In the genomic region with DNA sequence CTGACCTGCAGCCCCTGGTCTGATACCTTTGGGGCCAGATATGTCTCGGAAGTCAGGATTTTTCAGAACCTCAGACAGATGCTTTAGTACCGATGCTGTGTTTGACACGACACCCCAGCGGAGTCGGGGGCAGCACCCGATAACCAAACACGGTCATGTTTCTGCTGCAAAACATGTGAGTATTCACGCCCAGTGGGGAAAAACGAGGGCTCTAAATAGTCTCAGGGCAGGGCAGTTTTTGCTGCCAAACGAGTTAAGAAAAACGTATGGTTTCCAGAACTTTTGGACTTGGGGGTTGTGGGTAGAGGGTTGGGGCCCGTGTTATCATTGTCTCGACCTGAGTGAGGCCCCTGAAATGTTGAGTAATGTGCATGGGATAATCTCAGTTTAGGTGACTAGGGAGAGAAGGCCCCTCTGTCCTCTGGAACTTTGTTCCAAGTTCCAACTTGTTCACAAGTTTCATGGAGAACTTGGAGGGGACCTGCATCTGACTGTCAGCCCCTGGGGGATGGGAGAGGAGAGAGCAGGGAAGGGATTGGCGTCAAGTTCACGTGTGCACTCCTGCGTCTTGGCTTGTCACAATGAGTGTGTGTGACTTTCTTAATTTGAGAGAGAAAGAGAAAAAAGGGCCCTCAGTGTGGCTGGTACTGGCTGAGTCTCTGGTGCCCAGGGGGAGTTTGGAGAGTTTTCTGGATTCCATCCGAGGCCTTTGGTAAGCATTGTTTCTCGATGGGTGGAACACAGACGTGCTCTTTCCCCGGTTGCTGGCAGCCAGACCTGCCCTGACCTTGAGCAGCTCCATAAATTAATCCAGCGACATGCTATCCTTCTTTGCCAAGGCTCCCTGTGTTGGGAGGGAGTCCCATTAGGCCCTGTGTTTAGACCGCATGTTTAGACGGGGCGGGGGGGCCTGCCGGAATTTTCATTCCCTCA, we compare ENCODE assay signal across 14 cellular contexts.
DNase-seq lines count a peak whose midpoint lies in the region; ATAC-seq and TF ChIP-seq lines count a peak whose summit lies in the region.
"Had no signal": no experiment of that assay in that cellular context is flagged by ENCODE, and none has a peak within 500 bp of the region (broad histone marks: within the 10 kb centered on the region; RNA-seq: fewer than 3 reads in every experiment).

No MANE protein-coding gene starts in this region.

- TF ChIP-seq CTCF in adrenal gland (IDR thresholded peaks at IDR 0.05) (no peak), osteocyte (IDR thresholded peaks at IDR 0.05) (no peak), type B pancreatic cell (conservative IDR thresholded peaks at IDR 0.05) (no peak)

- H3K4me3 ChIP-seq in adrenal gland: no peak overlapping the region
- H3K4me3 ChIP-seq: coronary artery had no signal

- H3K9me3 Mint-ChIP-seq in osteocyte (ENCODE audit: unreplicated experiment): no peaks in the 10 kb centered on the region
- no peaks in the 10 kb centered on the region for H3K9me3 Mint-ChIP-seq in type B pancreatic cell
- H3K9me3 Mint-ChIP-seq: activated naive CD8-positive, alpha-beta T cell treated with anti-CD3 and anti-CD28 coated beads for 36 hours; stimulated activated naive CD8-positive, alpha-beta T cell treated with anti-CD3 and anti-CD28 coated beads, Interleukin-15, amount 100 ng/mL, for 72 hours had no signal

- H3K4me1 Mint-ChIP-seq in osteocyte (ENCODE audit: unreplicated experiment) (peaks cover 52% of the 10 kb centered on the region), type B pancreatic cell (ENCODE audit: unreplicated experiment) (peaks cover 75% of the 10 kb centered on the region)
- H3K4me1 Mint-ChIP-seq: activated naive CD8-positive, alpha-beta T cell treated with anti-CD3 and anti-CD28 coated beads for 36 hours; stimulated activated naive CD8-positive, alpha-beta T cell treated with anti-CD3 and anti-CD28 coated beads, Interleukin-15, amount 100 ng/mL, for 72 hours had no signal

- H3K4me3 Mint-ChIP-seq in osteocyte (ENCODE audit: unreplicated experiment) (no peak overlapping the region), type B pancreatic cell (peak overlapping the region; percentile 46)
- H3K4me3 Mint-ChIP-seq: activated naive CD8-positive, alpha-beta T cell treated with anti-CD3 and anti-CD28 coated beads for 36 hours; stimulated activated naive CD8-positive, alpha-beta T cell treated with anti-CD3 and anti-CD28 coated beads, Interleukin-15, amount 100 ng/mL, for 72 hours had no signal

- H3K27ac ChIP-seq in adrenal gland: peak overlapping the region; percentile 35 to 86 (median 83)
- H3K27ac ChIP-seq: coronary artery had no signal

- ATAC-seq in left cardiac atrium: peak; percentile 39 to 60
- ATAC-seq in HG03196 (IDR thresholded peaks at IDR 0.05; ENCODE audit: unreplicated experiment): no peak
- ATAC-seq: HCT116; stimulated activated naive CD8-positive, alpha-beta T cell treated with anti-CD3 and anti-CD28 coated beads, Interleukin-15, amount 100 ng/mL, for 72 hours had no signal

- intact Hi-C loops in adrenal gland (cut with DNase I): no loop called here
- intact Hi-C loops in left cardiac atrium (cut with DNase I): no loop called here

- peak overlapping the region; percentile 17 for H3K27ac Mint-ChIP-seq in osteocyte (ENCODE audit: unreplicated experiment)
- H3K27ac Mint-ChIP-seq in type B pancreatic cell: peak overlapping the region; percentile 76
- H3K27ac Mint-ChIP-seq: activated naive CD8-positive, alpha-beta T cell treated with anti-CD3 and anti-CD28 coated beads for 36 hours had no signal

- no peaks in the 10 kb centered on the region for H3K36me3 ChIP-seq in adrenal gland (replicated peaks in 1 of 2)

- no peaks in the 10 kb centered on the region for H3K9me3 ChIP-seq in adrenal gland (replicated peaks in 1 of 3)

- H3K4me1 ChIP-seq in adrenal gland (replicated peaks in 1 of 2): peaks cover 49 to 72% of the 10 kb centered on the region in 2 donors

- TF ChIP-seq POLR2A in adrenal gland (IDR thresholded peaks at IDR 0.05): peak in 1 of 2 donors; percentile 36

- H3K36me3 Mint-ChIP-seq in osteocyte (ENCODE audit: unreplicated experiment) (peaks cover 2% of the 10 kb centered on the region), type B pancreatic cell (peaks cover 4% of the 10 kb centered on the region)
- H3K36me3 Mint-ChIP-seq: activated naive CD8-positive, alpha-beta T cell treated with anti-CD3 and anti-CD28 coated beads for 36 hours had no signal

- H3K27me3 Mint-ChIP-seq in osteocyte (ENCODE audit: unreplicated experiment) (no peaks in the 10 kb centered on the region), type B pancreatic cell (no peaks in the 10 kb centered on the region)
- H3K27me3 Mint-ChIP-seq: activated naive CD8-positive, alpha-beta T cell treated with anti-CD3 and anti-CD28 coated beads for 36 hours; stimulated activated naive CD8-positive, alpha-beta T cell treated with anti-CD3 and anti-CD28 coated beads, Interleukin-15, amount 100 ng/mL, for 72 hours had no signal

- peak; percentile 83 to 95 (median 90) for DNase-seq in adrenal gland
- no peak for DNase-seq in left cardiac atrium
- no peak for DNase-seq in osteocyte (ENCODE audit: extremely low spot score, unreplicated experiment)
- DNase-seq in type B pancreatic cell (ENCODE audit: extremely low spot score, unreplicated experiment): no peak
- DNase-seq in stimulated activated CD4-positive, alpha-beta T cell treated with anti-CD3 and anti-CD28 coated beads, Interleukin-12 subunit alpha, Interleukin-12 subunit beta, amount 100 ng/mL, for 4 hours: no peak
- no peak for DNase-seq in GDM1 (lab: John Stamatoyannopoulos, UW)
- DNase-seq in NCI-H1436 (lab: John Stamatoyannopoulos, UW): no peak
- DNase-seq: activated CD4-positive, CD25-positive, alpha-beta regulatory T cell; activated naive CD8-positive, alpha-beta T cell treated with anti-CD3 and anti-CD28 coated beads for 36 hours; COR-L47; stimulated activated naive CD8-positive, alpha-beta T cell treated with anti-CD3 and anti-CD28 coated beads, Interleukin-15, amount 100 ng/mL, for 72 hours had no signal

- no peaks in the 10 kb centered on the region for H3K27me3 ChIP-seq in adrenal gland

- 49 to 54% (median 52%) methylated on average over 24 to 25 of the region's 25 CpGs for WGBS in adrenal gland, 4 donors

Comparison
In these comparisons a context has a peak if more than half of its experiments do, and no peak if none do; other contexts are left out.
1. DNase-seq: peak in adrenal gland (7 of 7); none in left cardiac atrium (single experiment), osteocyte (single experiment), type B pancreatic cell (single experiment), stimulated activated CD4-positive, alpha-beta T cell treated with anti-CD3 and anti-CD28 coated beads, Interleukin-12 subunit alpha, Interleukin-12 subunit beta, amount 100 ng/mL, for 4 hours (single experiment), GDM1 (single experiment) and NCI-H1436 (single experiment).